Comparison of ENCODE assay signal across 19 cellular contexts in genomic region chr12:96770239-96770780, GRCh38.
DNase-seq lines count a peak whose midpoint lies in the region; ATAC-seq lines count a peak whose summit lies in the region.
"Had no signal": no experiment of that assay in that cellular context is flagged by ENCODE, and none has a peak within 500 bp of the region (broad histone marks: within the 10 kb centered on the region; RNA-seq: fewer than 3 reads in every experiment).

No MANE protein-coding gene starts in this region.

- peaks cover 19 to 22% of the 10 kb centered on the region in 2 donors for H3K27me3 Mint-ChIP-seq in effector memory CD8-positive, alpha-beta T cell

- H3K4me2 ChIP-seq in neuronal stem cell (ENCODE audit: insufficient read depth, low read length, poor library complexity, severe bottlenecking) = no peak overlapping the region
- H3K4me2 ChIP-seq: BLaER1 treated with 17β-estradiol and CSF1 and Interleukin-3, amounts not matched to agents 10 nM and 100 nM had no signal

- no peak overlapping the region for H4K8ac ChIP-seq in neuronal stem cell (ENCODE audit: low read depth, low read length)

- H3K4me3 Mint-ChIP-seq in effector memory CD8-positive, alpha-beta T cell = no peak overlapping the region
- H3K4me3 Mint-ChIP-seq: activated CD4-positive, alpha-beta T cell treated with anti-CD3 and anti-CD28 coated beads, Interleukin-2, amount 10 ng/mL, durations not matched to agents 24 days and 14 days had no signal

- H3K4me1 Mint-ChIP-seq in effector memory CD8-positive, alpha-beta T cell (ENCODE audit: low read depth in 2 of 2) = no peaks in the 10 kb centered on the region
- H3K4me1 Mint-ChIP-seq: activated CD4-positive, alpha-beta T cell treated with anti-CD3 and anti-CD28 coated beads, Interleukin-2, amount 10 ng/mL, durations not matched to agents 24 days and 14 days had no signal

- no peak overlapping the region for H3K14ac ChIP-seq in neuronal stem cell (ENCODE audit: low read length)

- no peak overlapping the region for H3K23ac ChIP-seq in neuronal stem cell (ENCODE audit: low read depth, low read length, poor library complexity)

- no peak overlapping the region for H2BK5ac ChIP-seq in neuronal stem cell (ENCODE audit: low read length)

- no peaks in the 10 kb centered on the region for H3K9me3 Mint-ChIP-seq in effector memory CD8-positive, alpha-beta T cell
- H3K9me3 Mint-ChIP-seq: activated CD4-positive, alpha-beta T cell treated with anti-CD3 and anti-CD28 coated beads, Interleukin-2, amount 10 ng/mL, durations not matched to agents 24 days and 14 days had no signal

- no peaks in the 10 kb centered on the region for H3K36me3 Mint-ChIP-seq in effector memory CD8-positive, alpha-beta T cell (ENCODE audit: insufficient read depth)

- H3K27ac Mint-ChIP-seq in effector memory CD8-positive, alpha-beta T cell = no peak overlapping the region
- H3K27ac Mint-ChIP-seq: activated CD4-positive, alpha-beta T cell treated with anti-CD3 and anti-CD28 coated beads, Interleukin-2, amount 10 ng/mL, durations not matched to agents 24 days and 14 days had no signal

- WGBS in neuronal stem cell (ENCODE audit: extremely low coverage in 2 of 2, insufficient read length in 2 of 2, insufficient replicate concordance in 1 of 2), 2 donors = no CpG with 5 or more reads among the region's 1 CpG

- no peak overlapping the region for H2BK120ac ChIP-seq in neuronal stem cell (ENCODE audit: low read depth, low read length)

- no peaks in the 10 kb centered on the region for H3K27me3 ChIP-seq in neuronal stem cell (ENCODE audit: control insufficient read depth in 3 of 3, insufficient read depth in 3 of 3, low read depth in 1 of 3, low read length in 3 of 3)
- H3K27me3 ChIP-seq: BLaER1 treated with 17β-estradiol and CSF1 and Interleukin-3, amounts not matched to agents 10 nM and 100 nM; transverse colon had no signal

- peak; percentile 65 to 88 (median 76) for DNase-seq in NCI-H1417 (lab: John Stamatoyannopoulos, UW)
- DNase-seq in NCI-H1417 treated with DMSO at 0.1 percent for 48 hours (lab: John Stamatoyannopoulos, UW) = no peak
- DNase-seq in NCI-H146 treated with DMSO at 0.1 percent for 48 hours (lab: John Stamatoyannopoulos, UW; ENCODE audit: unreplicated experiment) = peak; percentile 86
- DNase-seq in NCI-H748 treated with DMSO at 0.1 percent for 48 hours (lab: John Stamatoyannopoulos, UW) = peak; percentile 96
- DNase-seq in neuronal stem cell (ENCODE audit: low spot score) = no peak
- DNase-seq in H4 (ENCODE audit: low spot score) = no peak
- no peak for DNase-seq in effector memory CD8-positive, alpha-beta T cell
- no peak for DNase-seq in T-helper 2 cell
- DNase-seq: activated CD4-positive, alpha-beta T cell treated with anti-CD3 and anti-CD28 coated beads, Interleukin-2, amount 10 ng/mL, durations not matched to agents 24 days and 14 days; DMS79; KBM-7; left ventricle myocardium superior; NCI-H1048; right cardiac atrium; stimulated activated naive CD4-positive, alpha-beta T cell; transverse colon had no signal

- H4K91ac ChIP-seq in neuronal stem cell (ENCODE audit: low read depth, low read length, poor library complexity) = no peak overlapping the region

- no peaks in the 10 kb centered on the region for H3K79me1 ChIP-seq in neuronal stem cell (ENCODE audit: low read depth, low read length)

- no peak overlapping the region for H3K9ac ChIP-seq in neuronal stem cell (ENCODE audit: low read depth, low read length, poor library complexity)
- H3K9ac ChIP-seq: BLaER1 treated with 17β-estradiol and CSF1 and Interleukin-3, amounts not matched to agents 10 nM and 100 nM had no signal

- no peak overlapping the region for H3K4me3 ChIP-seq in neuronal stem cell (ENCODE audit: low read length in 2 of 2)
- H3K4me3 ChIP-seq: BLaER1 treated with 17β-estradiol and CSF1 and Interleukin-3, amounts not matched to agents 10 nM and 100 nM; transverse colon had no signal

- H3K9me3 ChIP-seq in neuronal stem cell (replicated peaks in 1 of 2; ENCODE audit: control insufficient read depth in 2 of 2, insufficient read depth in 1 of 2, low read depth in 1 of 2, low read length in 2 of 2) = no peaks in the 10 kb centered on the region
- H3K9me3 ChIP-seq: transverse colon had no signal

- peak overlapping the region; percentile 2 for H2AFZ ChIP-seq in neuronal stem cell (ENCODE audit: low read length)

- no peaks in the 10 kb centered on the region for H3K36me3 ChIP-seq in neuronal stem cell (replicated peaks in 1 of 2; ENCODE audit: control insufficient read depth in 2 of 2, insufficient read depth in 2 of 2, low read length in 2 of 2)
- H3K36me3 ChIP-seq: BLaER1 treated with 17β-estradiol and CSF1 and Interleukin-3, amounts not matched to agents 10 nM and 100 nM; transverse colon had no signal

- no peak overlapping the region for H2BK15ac ChIP-seq in neuronal stem cell (ENCODE audit: low read length)

- H3K4ac ChIP-seq in neuronal stem cell (ENCODE audit: low read length) = no peak overlapping the region

- H3K27ac ChIP-seq in neuronal stem cell (replicated peaks; ENCODE audit: low read length) = no peak overlapping the region
- H3K27ac ChIP-seq: BLaER1 treated with 17β-estradiol and CSF1 and Interleukin-3, amounts not matched to agents 10 nM and 100 nM; transverse colon had no signal

- no peaks in the 10 kb centered on the region for H3K4me1 ChIP-seq in neuronal stem cell (ENCODE audit: control insufficient read depth in 2 of 2, insufficient read depth in 1 of 2, low read depth in 1 of 2, low read length in 2 of 2)
- H3K4me1 ChIP-seq: BLaER1 treated with 17β-estradiol and CSF1 and Interleukin-3, amounts not matched to agents 10 nM and 100 nM; transverse colon had no signal

- H2AK5ac ChIP-seq in neuronal stem cell (ENCODE audit: low read depth, low read length) = no peak overlapping the region

- no peak for ATAC-seq in effector memory CD8-positive, alpha-beta T cell (replicated peaks)
- ATAC-seq: esophagus mucosa, HCT116, left ventricle myocardium superior, right cardiac atrium had no signal

- H3K18ac ChIP-seq in neuronal stem cell (ENCODE audit: low read length) = no peak overlapping the region

- H2BK12ac ChIP-seq in neuronal stem cell (ENCODE audit: low read length) = no peak overlapping the region

Comparison
In these comparisons a context has a peak if more than half of its experiments do, and no peak if none do; other contexts are left out.
1. DNase-seq: peak in NCI-H1417 (3 of 3), NCI-H146 treated with DMSO at 0.1 percent for 48 hours (single experiment) and NCI-H748 treated with DMSO at 0.1 percent for 48 hours (single experiment); none in NCI-H1417 treated with DMSO at 0.1 percent for 48 hours (single experiment), neuronal stem cell (single experiment), H4 (single experiment), effector memory CD8-positive, alpha-beta T cell (0 of 3) and T-helper 2 cell (0 of 5).